8 cellular contexts compared by ENCODE assay signal in the genomic region with DNA sequence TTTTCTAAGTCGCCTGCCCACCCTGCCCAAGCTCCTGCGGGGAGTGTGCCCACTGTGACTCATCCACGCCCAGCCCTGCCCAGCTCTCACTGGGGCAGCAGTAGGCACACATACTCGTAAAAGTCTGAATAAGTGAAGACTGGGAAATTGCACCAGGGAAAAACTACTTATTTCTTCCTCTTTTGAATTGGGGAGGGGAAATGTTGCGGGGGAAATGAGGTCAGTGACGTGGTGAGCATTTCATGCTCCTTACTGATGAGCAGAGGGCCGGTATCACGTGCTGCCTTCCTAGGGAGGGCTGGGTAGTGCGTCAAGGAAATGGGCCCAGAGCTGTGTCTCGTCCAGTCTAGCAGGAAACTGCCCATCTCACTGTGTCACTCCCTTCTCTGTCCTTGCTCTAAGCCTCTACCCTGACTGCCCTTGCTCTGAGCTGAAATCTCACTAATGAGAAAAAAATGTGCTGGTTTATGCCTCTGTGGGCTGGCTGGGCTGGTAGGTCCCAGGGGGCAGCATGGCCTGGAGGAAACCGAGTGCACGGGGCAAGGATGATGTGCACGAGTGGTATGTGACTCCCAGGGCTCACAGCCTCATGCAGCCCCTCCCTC. TPM values are rescaled to one million over a fixed set of nuclear protein-coding genes. Genes with fewer than 3 reads are reported as not detected.
DNase-seq lines count a peak whose midpoint lies in the region; ATAC-seq and TF ChIP-seq lines count a peak whose summit lies in the region.

No MANE protein-coding gene starts in this region.

- peak overlapping the region; percentile 78 to 97 (median 81) for H3K27ac Mint-ChIP-seq in IgD-negative memory B cell

- peaks cover 0 to 2% (median 0%) of the 10 kb centered on the region in 3 donors for H3K9me3 Mint-ChIP-seq in IgD-negative memory B cell

- no peaks in the 10 kb centered on the region for H3K27me3 ChIP-seq in right lobe of liver

- H3K4me3 ChIP-seq in right lobe of liver = no peak overlapping the region

- peak overlapping the region; percentile 11 to 95 (median 78) for H3K27ac ChIP-seq in right lobe of liver

- peaks cover 5% of the 10 kb centered on the region for H3K36me3 Mint-ChIP-seq in IgD-negative memory B cell

- ATAC-seq in right lobe of liver = peak; percentile 49 to 63 (median 58)
- no peak for ATAC-seq in GM18870 (IDR thresholded peaks at IDR 0.05; ENCODE audit: unreplicated experiment)
- no peak for ATAC-seq in HG02763 (IDR thresholded peaks at IDR 0.05; ENCODE audit: unreplicated experiment)
- no peak for ATAC-seq in GM21825 (IDR thresholded peaks at IDR 0.05; ENCODE audit: unreplicated experiment)
- no peak for ATAC-seq in GM21528 (IDR thresholded peaks at IDR 0.05; ENCODE audit: low FRiP score, unreplicated experiment)

- peak overlapping the region; percentile 57 to 94 (median 68) for H3K4me3 Mint-ChIP-seq in IgD-negative memory B cell

- TF ChIP-seq POLR2A in right lobe of liver (IDR thresholded peaks at IDR 0.05) = peak; percentile 39

- peaks cover 0 to 38% (median 11%) of the 10 kb centered on the region in 4 donors for H3K4me1 ChIP-seq in right lobe of liver

- no peak for TF ChIP-seq CTCF in right lobe of liver (IDR thresholded peaks at IDR 0.05)

- H3K36me3 ChIP-seq in right lobe of liver = no peaks in the 10 kb centered on the region

- H3K4me1 Mint-ChIP-seq in IgD-negative memory B cell = peaks cover 55 to 79% (median 69%) of the 10 kb centered on the region in 3 donors

- peaks cover 3% of the 10 kb centered on the region for H3K27me3 Mint-ChIP-seq in IgD-negative memory B cell

- WGBS in right lobe of liver (ENCODE audit: insufficient coverage, low coverage, low lambda C conversion rate, missing lambda C conversion rate) = 38% methylated on average over 10 of the region's 13 CpGs

- DNase-seq in GDM1 (lab: John Stamatoyannopoulos, UW) (peak; percentile 66), amniotic epithelial cell (ENCODE audit: low read depth) (peak; percentile 68), right lobe of liver (peak in 2 of 3 donors; percentile 77 to 83)

- intact Hi-C loops in right lobe of liver (cut with DNase I) = no loop called here

- no peaks in the 10 kb centered on the region for H3K9me3 ChIP-seq in right lobe of liver

RNA-seq across cellular contexts. Expression of a gene that starts 13.5 kb away (rescaled TPM):
- 117 TPM for polyA plus RNA-seq in IgD-negative memory B cell
- total RNA-seq in right lobe of liver = 10 to 100 TPM; 12.9 to 56.9 (median 26.5) TPM

Comparison
In these comparisons a context has a peak if more than half of its experiments do, and no peak if none do; other contexts are left out.
1. ATAC-seq: peak in right lobe of liver (4 of 4); none in GM18870 (single experiment), HG02763 (single experiment), GM21825 (single experiment) and GM21528 (single experiment).
2. Peak in every context shown above with its lines, with median percentiles within 50 percentile points of each other: DNase-seq.